1 cellular context compared by ENCODE assay signal in genomic region chrX:107775000-107775733, GRCh38.
TF ChIP-seq lines count a peak whose summit lies in the region.

No MANE protein-coding gene starts in this region.

TF ChIP-seq in GM12878, 131 proteins besides CTCF, POLR2A, EP300 and RAD21:
- TF ChIP-seq TAF1 (IDR thresholded peaks at IDR 0.05; ENCODE audit: borderline replicate concordance, low read depth, low read length) (no peak), MXI1 (IDR thresholded peaks at IDR 0.05; ENCODE audit: low read depth, low read length) (no peak), NKRF (conservative IDR thresholded peaks at IDR 0.05) (no peak), STAT3 (IDR thresholded peaks at IDR 0.05; ENCODE audit: low read depth, low read length) (no peak), TCF12 (IDR thresholded peaks at IDR 0.05; ENCODE audit: low read depth, low read length) (0 out of 2 replicates have a peak, but pooled peaks have one; percentile 10), ZZZ3 (IDR thresholded peaks at IDR 0.05; ENCODE audit: control insufficient read depth, insufficient read length, low read depth) (no peak), IKZF2 (IDR thresholded peaks at IDR 0.05) (no peak), KLF5 (IDR thresholded peaks at IDR 0.05; ENCODE audit: partially characterized antibody) (no peak), PAX8 (IDR thresholded peaks at IDR 0.05) (no peak), LARP7 (IDR thresholded peaks at IDR 0.05) (0 out of 2 replicates have a peak, but pooled peaks have one; percentile 51)
TF ChIP-seq in GM12878: peak in this region for 2.
